8 cellular contexts compared by ENCODE assay signal in the genomic region with DNA sequence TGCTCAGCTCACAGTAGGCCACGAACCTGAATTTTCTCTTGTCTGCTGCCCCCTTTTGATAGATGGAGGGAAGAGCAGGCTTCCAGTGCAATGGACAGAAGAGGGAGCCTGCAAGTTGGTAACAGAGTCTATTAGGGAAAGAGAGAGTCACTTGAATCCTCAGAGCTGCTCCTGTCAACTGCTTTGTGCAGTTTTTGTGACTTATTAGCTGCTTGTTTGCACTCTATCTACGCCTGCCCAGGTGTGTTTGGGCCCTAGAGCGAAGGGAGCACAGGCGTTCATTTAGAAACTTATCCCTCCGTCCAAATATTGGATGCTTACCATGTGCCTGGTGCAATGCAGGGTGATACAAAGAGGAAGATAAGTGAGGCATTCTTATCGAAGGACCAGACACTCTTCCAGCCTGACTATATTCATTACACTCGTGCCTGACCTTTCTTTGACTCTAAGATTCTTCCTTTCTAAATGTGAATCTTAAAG. TPM values are rescaled to one million over a fixed set of nuclear protein-coding genes. Genes with fewer than 3 reads are reported as not detected.
A peak's percentile ranks its signal among the peaks of the same experiment; 100 is the strongest.
DNase-seq lines count a peak whose midpoint lies in the region; ATAC-seq and TF ChIP-seq lines count a peak whose summit lies in the region.

No MANE protein-coding gene starts in this region.

- H3K4me3 Mint-ChIP-seq in nephron progenitor cell, result no peak overlapping the region

- no peaks in the 10 kb centered on the region for H4K20me1 ChIP-seq in OCI-LY1 (ENCODE audit: insufficient read depth, low read length)

- TF ChIP-seq CTCF in OCI-LY1 (IDR thresholded peaks at IDR 0.05; ENCODE audit: low read length) (peak; percentile 90), esophagus squamous epithelium (IDR thresholded peaks at IDR 0.05) (peak; percentile 66 to 85 (median 78)), nephron progenitor cell (IDR thresholded peaks at IDR 0.05) (peak; percentile 58), thoracic aorta (IDR thresholded peaks at IDR 0.05) (peak; percentile 84)

- H2AFZ ChIP-seq in OCI-LY1 (ENCODE audit: low read length), result no peak overlapping the region

- H3F3A ChIP-seq in OCI-LY1 (ENCODE audit: insufficient read depth, low read length), result no peaks in the 10 kb centered on the region

- H3K9me3 Mint-ChIP-seq in nephron progenitor cell, result no peaks in the 10 kb centered on the region

- no peak overlapping the region for H3K27ac Mint-ChIP-seq in nephron progenitor cell

- intact Hi-C loops in esophagus squamous epithelium (cut with DNase I), result loop anchor here (5.0 to 10.0 kb wide), 2 partner anchors 87 to 139 kb away; no protein-coding TSS in a partner anchor

- H3K4me3 ChIP-seq in OCI-LY1 (ENCODE audit: low read depth, low read length, poor library complexity, severe bottlenecking) (no peak overlapping the region), esophagus squamous epithelium (no peak overlapping the region), thoracic aorta (no peak overlapping the region)

- no peaks in the 10 kb centered on the region for H3K9me2 ChIP-seq in OCI-LY1 (ENCODE audit: low read depth, low read length)

- no peaks in the 10 kb centered on the region for H3K79me2 ChIP-seq in OCI-LY1 (ENCODE audit: insufficient read depth, low read length)

- no peak for TF ChIP-seq POLR2A in esophagus squamous epithelium (IDR thresholded peaks at IDR 0.05)

- peak; percentile 44 for DNase-seq in DMS53 treated with DMSO at 0.1 percent for 48 hours (lab: John Stamatoyannopoulos, UW; ENCODE audit: unreplicated experiment)
- peak; percentile 47 for DNase-seq in HuH-7.5 (ENCODE audit: low spot score)
- DNase-seq in activated T-cell treated with anti-CD3 and anti-CD28 coated beads for 24 hours (ENCODE audit: low read depth), result peak; percentile 44
- no peak for DNase-seq in esophagus squamous epithelium (lab: John Stamatoyannopoulos, UW)
- peak; percentile 52 for DNase-seq in nephron progenitor cell
- DNase-seq in thoracic aorta (ENCODE audit: low spot score), result no peak

- no peak overlapping the region for H3K4me2 ChIP-seq in OCI-LY1 (ENCODE audit: low read length)

- no peaks in the 10 kb centered on the region for H3K27me3 Mint-ChIP-seq in nephron progenitor cell (ENCODE audit: low read depth, poor library complexity)

- no peak overlapping the region for H3K9ac ChIP-seq in OCI-LY1 (ENCODE audit: low read length)

- peak; percentile 82 for ATAC-seq in GM21515 (IDR thresholded peaks at IDR 0.05; ENCODE audit: unreplicated experiment)
- peak; percentile 85 for ATAC-seq in thoracic aorta (ENCODE audit: insufficient number of reproducible peaks, low FRiP score, low read depth)

- H3K4me1 Mint-ChIP-seq in nephron progenitor cell, result peaks cover 20% of the 10 kb centered on the region

- H3K27me3 ChIP-seq in OCI-LY1 (ENCODE audit: insufficient read depth, low read length), result no peaks in the 10 kb centered on the region
- no peaks in the 10 kb centered on the region for H3K27me3 ChIP-seq in esophagus squamous epithelium
- no peaks in the 10 kb centered on the region for H3K27me3 ChIP-seq in thoracic aorta (replicated peaks; ENCODE audit: insufficient read depth)

- H3K27ac ChIP-seq in OCI-LY1 (ENCODE audit: low read depth, low read length, poor library complexity, severe bottlenecking) (no peak overlapping the region), esophagus squamous epithelium (no peak overlapping the region), thoracic aorta (peak overlapping the region; percentile 65 to 66)

- WGBS in esophagus squamous epithelium, 2 donors, result 24 to 29% methylated on average over 7 of the region's 7 CpGs

- no peaks in the 10 kb centered on the region for H3K4me1 ChIP-seq in OCI-LY1 (ENCODE audit: insufficient read depth, low read length, severe bottlenecking)
- peaks cover 5 to 23% (median 5%) of the 10 kb centered on the region in 3 donors for H3K4me1 ChIP-seq in esophagus squamous epithelium
- H3K4me1 ChIP-seq in thoracic aorta (ENCODE audit: control insufficient read depth in 1 of 2, low read depth in 2 of 2), result peaks cover 13 to 35% of the 10 kb centered on the region in 2 donors

- H3K36me3 ChIP-seq in OCI-LY1 (ENCODE audit: insufficient read depth, low read length) (no peaks in the 10 kb centered on the region), esophagus squamous epithelium (no peaks in the 10 kb centered on the region), thoracic aorta (no peaks in the 10 kb centered on the region)

- H3K36me3 Mint-ChIP-seq in nephron progenitor cell (ENCODE audit: low read depth), result no peaks in the 10 kb centered on the region

- H3K9me3 ChIP-seq in OCI-LY1 (ENCODE audit: low read length) (no peaks in the 10 kb centered on the region), esophagus squamous epithelium (no peaks in the 10 kb centered on the region), thoracic aorta (no peaks in the 10 kb centered on the region)

RNA-seq across cellular contexts. Expression of gene SLC2A12, which starts 11.6 kb away (rescaled TPM):
- total RNA-seq in esophagus squamous epithelium, result 1 to 10 TPM; 2.5 to 6.7 (median 4.1) TPM
- 10 to 100 TPM in 1 of 2 donors, 1 to 10 TPM in 1; 3.2 to 12.9 TPM for total RNA-seq in thoracic aorta

Comparison
In these comparisons a context has a peak if more than half of its experiments do, and no peak if none do; other contexts are left out.
1. DNase-seq: peak in DMS53 treated with DMSO at 0.1 percent for 48 hours (single experiment), HuH-7.5 (single experiment), activated T-cell treated with anti-CD3 and anti-CD28 coated beads for 24 hours (single experiment) and nephron progenitor cell (single experiment); none in esophagus squamous epithelium (single experiment) and thoracic aorta (single experiment).
2. H3K27ac ChIP-seq: peak in thoracic aorta (2 of 2); none in OCI-LY1 (single experiment) and esophagus squamous epithelium (0 of 4).
3. Peak in every context shown above with its lines, with median percentiles within 50 percentile points of each other: CTCF ChIP-seq.